ENCODE assay signal across 1 cellular context in the genomic region with DNA sequence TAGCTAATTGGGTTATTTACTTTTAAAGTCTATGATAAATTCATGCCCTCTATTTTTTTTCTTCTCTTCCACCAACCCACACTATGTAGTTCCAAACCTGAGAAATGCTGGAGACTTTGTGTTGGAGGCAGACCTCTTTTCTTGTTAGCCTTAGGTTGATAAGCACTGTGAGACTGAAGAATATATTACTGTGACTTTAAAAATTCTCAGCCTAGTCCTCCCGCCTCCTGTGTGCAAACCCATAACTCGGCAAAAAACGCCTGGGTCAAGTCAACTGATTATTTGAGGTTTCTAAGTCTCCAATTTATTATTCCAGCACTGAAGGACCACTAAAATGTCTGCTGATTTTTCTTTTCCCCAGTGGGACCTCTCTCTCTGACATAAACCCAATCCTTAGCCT.
TF ChIP-seq lines count a peak whose summit lies in the region.

No MANE protein-coding gene starts in this region.

TF ChIP-seq in K562, 482 proteins besides CTCF, POLR2A, EP300 and RAD21 (continued from another document):
- no peak for TF ChIP-seq DLX4 (CRISPR knock-in tag; IDR thresholded peaks at IDR 0.05)
